20 cellular contexts compared by ENCODE assay signal in genomic region chr7:12643001-12643400, GRCh38.
"Had no signal": no experiment of that assay in that cellular context is flagged by ENCODE, and none has a peak within 500 bp of the region (broad histone marks: within the 10 kb centered on the region; RNA-seq: fewer than 3 reads in every experiment).

No MANE protein-coding gene starts in this region.

- H3K27me3 ChIP-seq: esophagus muscularis mucosa, foreskin keratinocyte, tibial nerve, uterus had no signal

- H3K9me3 Mint-ChIP-seq: activated naive CD4-positive, alpha-beta T cell treated with anti-CD3 and anti-CD28 coated beads for 36 hours; activated naive CD8-positive, alpha-beta T cell treated with anti-CD3 and anti-CD28 coated beads, Interleukin-2, amount 50 U/mL, for 24 hours; activated T-helper 2 cell treated with anti-CD3 and anti-CD28 coated beads, Interferon-gamma antibody, Interleukin-2, Interleukin-4, amounts not matched to agents 10 μg/mL and 5 μg/mL and 100 μg/mL, durations not matched to agents 14 hours and 24 hours and 36 hours; memory B cell; natural killer cell had no signal

- H3K27ac ChIP-seq: coronary artery, esophagus muscularis mucosa, foreskin keratinocyte, tibial nerve, uterus had no signal

- H3K9me3 ChIP-seq: esophagus muscularis mucosa, tibial nerve, uterus had no signal

- H3K4me3 ChIP-seq: coronary artery, esophagus muscularis mucosa, tibial nerve, uterus had no signal

- DNase-seq: activated CD4-positive, alpha-beta T cell treated with anti-CD3 and anti-CD28 coated beads, Interleukin-2, amount 50 U/mL, for 4 hours; activated naive CD4-positive, alpha-beta T cell treated with anti-CD3 and anti-CD28 coated beads for 36 hours; activated naive CD8-positive, alpha-beta T cell treated with anti-CD3 and anti-CD28 coated beads, Interleukin-2, amount 50 U/mL, for 24 hours; central memory CD4-positive, alpha-beta T cell; effector CD4-positive, alpha-beta T cell; foreskin keratinocyte; kidney glomerular epithelial cell; left ventricle myocardium superior; natural killer cell; stimulated activated CD4-positive, alpha-beta T cell treated with anti-CD3 and anti-CD28 coated beads, Interleukin-15, amount 100 ng/mL, for 24 hours; stimulated activated CD4-positive, alpha-beta T cell treated with anti-CD3 and anti-CD28 coated beads, Interleukin-4, amount 100 ng/mL, for 24 hours; stimulated activated naive CD4-positive, alpha-beta T cell; substantia nigra; uterus had no signal

- H3K27ac Mint-ChIP-seq: activated naive CD4-positive, alpha-beta T cell treated with anti-CD3 and anti-CD28 coated beads for 36 hours; activated naive CD8-positive, alpha-beta T cell treated with anti-CD3 and anti-CD28 coated beads, Interleukin-2, amount 50 U/mL, for 24 hours; activated T-helper 2 cell treated with anti-CD3 and anti-CD28 coated beads, Interferon-gamma antibody, Interleukin-2, Interleukin-4, amounts not matched to agents 10 μg/mL and 5 μg/mL and 100 μg/mL, durations not matched to agents 14 hours and 24 hours and 36 hours; memory B cell; natural killer cell had no signal

- H3K4me3 Mint-ChIP-seq: activated naive CD4-positive, alpha-beta T cell treated with anti-CD3 and anti-CD28 coated beads for 36 hours; activated naive CD8-positive, alpha-beta T cell treated with anti-CD3 and anti-CD28 coated beads, Interleukin-2, amount 50 U/mL, for 24 hours; memory B cell; natural killer cell had no signal

- H3K36me3 ChIP-seq: esophagus muscularis mucosa, tibial nerve, uterus had no signal

- ATAC-seq: activated CD4-positive, CD25-positive, alpha-beta regulatory T cell treated with anti-CD3 and anti-CD28 coated beads, Interleukin-2, amount 50 U/mL, for 24 hours; foreskin keratinocyte; left ventricle myocardium superior had no signal

- H3K36me3 Mint-ChIP-seq: memory B cell, natural killer cell had no signal

- H3K27me3 Mint-ChIP-seq: activated naive CD8-positive, alpha-beta T cell treated with anti-CD3 and anti-CD28 coated beads, Interleukin-2, amount 50 U/mL, for 24 hours; memory B cell had no signal

- H3K4me1 ChIP-seq: uterus had no signal
